Comparison of ENCODE assay signal across 8 cellular contexts in genomic region chr17:77388384-77389306, GRCh38.
DNase-seq lines count a peak whose midpoint lies in the region; ATAC-seq and TF ChIP-seq lines count a peak whose summit lies in the region.

No MANE protein-coding gene starts in this region.

- peaks cover 75% of the 10 kb centered on the region for H3K4me1 ChIP-seq in osteoblast (ENCODE audit: insufficient read depth, low read length)

- H4K20me1 ChIP-seq in osteoblast (ENCODE audit: insufficient read depth, low read length), result peaks cover 5% of the 10 kb centered on the region

- no peak overlapping the region for H3K4me2 ChIP-seq in osteoblast (ENCODE audit: insufficient read depth, low read length)

- no peak overlapping the region for H2AFZ ChIP-seq in osteoblast (ENCODE audit: low read length)

- peak overlapping the region; percentile 81 to 84 for H3K4me3 Mint-ChIP-seq in effector memory CD8-positive, alpha-beta T cell

- DNase-seq in AG10803 (ENCODE audit: low read depth), result peak; percentile 60
- no peak for DNase-seq in effector memory CD8-positive, alpha-beta T cell
- peak; percentile 90 for DNase-seq in osteoblast (ENCODE audit: insufficient read length, low spot score, missing footprints)
- no peak for DNase-seq in GF-D8 (lab: John Stamatoyannopoulos, UW)
- no peak for DNase-seq in activated CD8-positive, alpha-beta memory T cell treated with anti-CD3 and anti-CD28 coated beads, Interleukin-2, amount 50 U/mL, for 48 hours

- H3K4me1 Mint-ChIP-seq in effector memory CD8-positive, alpha-beta T cell (ENCODE audit: low read depth in 2 of 2), result peaks cover 71 to 72% of the 10 kb centered on the region in 2 donors

- no peak for ATAC-seq in effector memory CD8-positive, alpha-beta T cell (replicated peaks)
- no peak for ATAC-seq in HG02798 (IDR thresholded peaks at IDR 0.05; ENCODE audit: poor library complexity, unreplicated experiment)
- ATAC-seq in GM19467 (IDR thresholded peaks at IDR 0.05; ENCODE audit: unreplicated experiment), result no peak

- H3K9me3 ChIP-seq in KOPT-K1 (ENCODE audit: insufficient read depth, low read length, poor library complexity, severe bottlenecking) (no peaks in the 10 kb centered on the region), osteoblast (ENCODE audit: low read depth, low read length) (no peaks in the 10 kb centered on the region)

- H3K27ac Mint-ChIP-seq in effector memory CD8-positive, alpha-beta T cell, result peak overlapping the region; percentile 94

- peaks cover 90% of the 10 kb centered on the region for H3K79me2 ChIP-seq in osteoblast (ENCODE audit: insufficient read depth, low read length)

- H3K36me3 ChIP-seq in KOPT-K1 (ENCODE audit: insufficient read depth, low read length) (no peaks in the 10 kb centered on the region), osteoblast (ENCODE audit: insufficient read depth, low read length) (peaks cover 5% of the 10 kb centered on the region)

- no peaks in the 10 kb centered on the region for H3K27me3 Mint-ChIP-seq in effector memory CD8-positive, alpha-beta T cell

- TF ChIP-seq CTCF in AG10803 (conservative IDR thresholded peaks at IDR 0.05; ENCODE audit: low read length), result no peak
- TF ChIP-seq CTCF in osteoblast (IDR thresholded peaks at IDR 0.05; ENCODE audit: extremely low read depth, low read depth, low read length), result no peak

- H3K27me3 ChIP-seq in osteoblast (ENCODE audit: insufficient read depth, low read length), result no peaks in the 10 kb centered on the region

- H3K27ac ChIP-seq in KOPT-K1 (ENCODE audit: low read depth, low read length, poor library complexity, severe bottlenecking), result peak overlapping the region; percentile 84
- H3K27ac ChIP-seq in osteoblast (ENCODE audit: low read depth, low read length), result peak overlapping the region; percentile 78

- no peaks in the 10 kb centered on the region for H3K9me3 Mint-ChIP-seq in effector memory CD8-positive, alpha-beta T cell

- peak overlapping the region; percentile 27 for H3K4me3 ChIP-seq in AG10803 (ENCODE audit: low read length)
- no peak overlapping the region for H3K4me3 ChIP-seq in osteoblast (ENCODE audit: insufficient read depth, low read length)

- H3K36me3 Mint-ChIP-seq in effector memory CD8-positive, alpha-beta T cell (ENCODE audit: insufficient read depth), result peaks cover 36% of the 10 kb centered on the region

Comparison
In these comparisons a context has a peak if more than half of its experiments do, and no peak if none do; other contexts are left out.
1. DNase-seq: peak in AG10803 (single experiment) and osteoblast (single experiment); none in effector memory CD8-positive, alpha-beta T cell (0 of 3), GF-D8 (single experiment) and activated CD8-positive, alpha-beta memory T cell treated with anti-CD3 and anti-CD28 coated beads, Interleukin-2, amount 50 U/mL, for 48 hours (single experiment).